In genomic region chr19:54462713-54463530, GRCh38 we compare ENCODE assay signal across 9 cellular contexts. TPM values are rescaled to one million over a fixed set of nuclear protein-coding genes. Genes with fewer than 3 reads are reported as not detected.
DNase-seq lines count a peak whose midpoint lies in the region; ATAC-seq and TF ChIP-seq lines count a peak whose summit lies in the region.
"Had no signal": no experiment of that assay in that cellular context is flagged by ENCODE, and none has a peak within 500 bp of the region (broad histone marks: within the 10 kb centered on the region; RNA-seq: fewer than 3 reads in every experiment).

No MANE protein-coding gene starts in this region.

- DNase-seq in Daoy (ENCODE audit: low read depth), result peak; percentile 83
- no peak for DNase-seq in LNCaP clone FGC (ENCODE audit: low read depth)
- DNase-seq in activated CD4-positive, CD25-positive, alpha-beta regulatory T cell treated with anti-CD3 and anti-CD28 coated beads, Interleukin-2, amount 50 U/mL, for 16 hours (ENCODE audit: low read depth, low spot score), result peak; percentile 33
- peak; percentile 44 for DNase-seq in cerebellar cortex (ENCODE audit: low spot score)
- DNase-seq in left colon, result peak; percentile 76 to 83
- DNase-seq in stimulated activated CD4-positive, alpha-beta T cell treated with anti-CD3 and anti-CD28 coated beads, Interleukin-2, amount 100 ng/mL, for 48 hours, result peak; percentile 50 to 59
- DNase-seq in cerebellar nuclear complex (lab: John Stamatoyannopoulos, UW), result no peak

- ATAC-seq in GM21723 (IDR thresholded peaks at IDR 0.05; ENCODE audit: unreplicated experiment) (peak; percentile 14), left colon (peak; percentile 21)

- intact Hi-C loops in left colon (cut with DNase I, micrococcal nuclease), result no loop called here

- H3K4me3 ChIP-seq in LNCaP clone FGC (ENCODE audit: low read depth, low read length), result peak overlapping the region; percentile 58

- TF ChIP-seq CTCF in LNCaP clone FGC (IDR thresholded peaks at IDR 0.05; ENCODE audit: control insufficient read depth, extremely low read depth, insufficient read depth), result peak; percentile 52

RNA-seq across cellular contexts. Expression of gene LENG9, which starts 0.7 kb away (rescaled TPM):
- total RNA-seq in Daoy (2014; rRNA removed; shearing (Covaris generic)), result 2.1 and 3.9 TPM in 2 replicates
- 10 to 100 TPM; 16.7 to 17.1 TPM for total RNA-seq in left colon

RNA-seq across cellular contexts. Expression of gene CDC42EP5, which starts 10.2 kb away (rescaled TPM):
- total RNA-seq in Daoy (2014; rRNA removed; shearing (Covaris generic)), result 9.5 and 15.4 TPM in 2 replicates
- total RNA-seq in left colon, result 100 to 1,000 TPM; 501 to 569 TPM

RNA-seq across cellular contexts. Expression of gene LENG8, which starts 13.9 kb away (rescaled TPM):
- 5.1 and 9.0 TPM in 2 replicates for total RNA-seq in Daoy (2014; rRNA removed; shearing (Covaris generic))
- 100 to 1,000 TPM; 146 to 156 TPM for total RNA-seq in left colon

RNA-seq across cellular contexts. Expression of gene LAIR2, which starts 39.7 kb away (rescaled TPM):
- total RNA-seq in Daoy (2014; rRNA removed; shearing (Covaris generic)), result not detected in 2 replicates
- total RNA-seq in left colon, result not detected
- total RNA-seq: pulmonary artery endothelial cell had no signal

RNA-seq across cellular contexts. Expression of gene TTYH1, which starts 47.7 kb away (rescaled TPM):
- 1.3 TPM in 1 of 2 replicates, not detected in the other for total RNA-seq in Daoy (2014; rRNA removed; shearing (Covaris generic))
- total RNA-seq in left colon, result 1 to 10 TPM in 1 of 2 donors, not detected in 1; 1.1 TPM
- total RNA-seq: pulmonary artery endothelial cell had no signal

Comparison
In these comparisons a context has a peak if more than half of its experiments do, and no peak if none do; other contexts are left out.
1. DNase-seq: peak in Daoy (single experiment), activated CD4-positive, CD25-positive, alpha-beta regulatory T cell treated with anti-CD3 and anti-CD28 coated beads, Interleukin-2, amount 50 U/mL, for 16 hours (single experiment), cerebellar cortex (single experiment), left colon (2 of 2) and stimulated activated CD4-positive, alpha-beta T cell treated with anti-CD3 and anti-CD28 coated beads, Interleukin-2, amount 100 ng/mL, for 48 hours (2 of 2); none in LNCaP clone FGC (single experiment) and cerebellar nuclear complex (0 of 2).
2. RNA of gene CDC42EP5, which starts 10.2 kb away (total RNA-seq): 501 to 569 TPM in left colon; 9.5 to 15.4 TPM in Daoy; every median in the first group is over 10 times any median in the second.
3. RNA of gene LENG8, which starts 13.9 kb away (total RNA-seq): 146 to 156 TPM in left colon; 5.1 to 9.0 TPM in Daoy; every median in the first group is over 10 times any median in the second.